Comparison of ENCODE assay signal across 8 cellular contexts in the genomic region with DNA sequence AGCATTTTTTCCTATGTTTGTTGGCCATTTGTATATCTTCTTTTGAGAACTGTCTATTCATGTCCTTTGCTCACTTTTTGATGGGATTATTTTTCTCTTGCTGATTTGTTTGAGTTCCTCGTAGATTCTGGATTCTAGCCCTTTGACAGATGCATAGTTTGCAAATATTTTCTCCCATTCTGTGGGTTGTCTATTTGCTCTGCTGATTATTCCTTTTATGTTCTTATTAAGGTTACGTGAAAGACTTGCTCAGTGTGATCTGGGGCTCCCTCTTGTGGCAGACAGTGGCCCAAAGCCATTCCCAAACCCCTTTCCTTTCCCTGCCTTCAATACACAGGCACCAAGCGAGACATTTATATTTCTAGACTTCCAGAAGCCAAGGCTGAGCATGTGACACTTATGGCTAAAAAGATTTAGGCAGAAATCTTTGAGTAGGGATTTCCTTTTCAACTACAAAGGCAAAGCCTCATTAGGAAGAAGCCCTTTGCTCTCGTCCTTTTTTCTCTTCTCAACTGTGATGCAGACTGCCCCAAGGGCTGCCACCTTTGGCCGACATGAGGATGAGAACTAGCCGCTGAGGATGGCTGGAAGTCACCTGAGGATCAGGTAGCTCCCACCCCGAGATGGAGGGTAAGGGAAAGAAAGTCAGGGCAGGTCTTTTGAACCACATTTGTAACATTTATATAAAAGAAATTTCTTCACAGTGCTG. TPM values are rescaled to one million over a fixed set of nuclear protein-coding genes. Genes with fewer than 3 reads are reported as not detected.
DNase-seq lines count a peak whose midpoint lies in the region; ATAC-seq and TF ChIP-seq lines count a peak whose summit lies in the region.

No MANE protein-coding gene starts in this region.

- no peaks in the 10 kb centered on the region for H4K20me1 ChIP-seq in MM.1S (ENCODE audit: insufficient read depth, low read length)

- ATAC-seq in left colon (peak; percentile 77), GM18909 (IDR thresholded peaks at IDR 0.05; ENCODE audit: poor library complexity, unreplicated experiment) (no peak)

- H2AFZ ChIP-seq in MM.1S (ENCODE audit: low read length): no peak overlapping the region

- no peaks in the 10 kb centered on the region for H3K27me3 ChIP-seq in MM.1S (replicated peaks; ENCODE audit: insufficient read depth, low read length)

- H3K4me2 ChIP-seq in MM.1S (ENCODE audit: low read depth, low read length): no peak overlapping the region

- no peak overlapping the region for H3K9ac ChIP-seq in MM.1S (ENCODE audit: low read length)

- intact Hi-C loops in left colon (cut with DNase I, micrococcal nuclease): loop anchor here in 1 of 2 donors (10.0 kb wide), 1 partner anchor 606 kb away; no protein-coding TSS in a partner anchor

- H3K4me1 ChIP-seq in MM.1S (ENCODE audit: low read length): no peaks in the 10 kb centered on the region

- peak; percentile 79 for TF ChIP-seq CTCF in MM.1S (IDR thresholded peaks at IDR 0.05; ENCODE audit: low read length)
- peak; percentile 95 for TF ChIP-seq CTCF in VCaP (conservative IDR thresholded peaks at IDR 0.05)

- no peaks in the 10 kb centered on the region for H3F3A ChIP-seq in MM.1S (ENCODE audit: insufficient read depth, low read length)

- no peak overlapping the region for H3K4me3 ChIP-seq in MM.1S (ENCODE audit: low read length)

- DNase-seq in NCI-H1092 treated with DMSO at 0.1 percent for 48 hours (lab: John Stamatoyannopoulos, UW) (peak; percentile 17), NCI-H1092 (lab: John Stamatoyannopoulos, UW) (no peak), MM.1S (peak; percentile 26), cerebellar cortex (ENCODE audit: low spot score) (peak; percentile 76), left colon (peak; percentile 45 to 78)
- DNase-seq in stimulated activated CD4-positive, alpha-beta T cell treated with anti-CD3 and anti-CD28 coated beads, Interleukin-4, amount 100 ng/mL, for 24 hours: peak; percentile 73

- H3K9me2 ChIP-seq in MM.1S (replicated peaks; ENCODE audit: insufficient read depth, low read length): no peaks in the 10 kb centered on the region

- H3K27ac ChIP-seq in MM.1S (ENCODE audit: low read length) (no peak overlapping the region), VCaP (no peak overlapping the region)

- no peaks in the 10 kb centered on the region for H3K36me3 ChIP-seq in MM.1S (replicated peaks; ENCODE audit: insufficient read depth, low read length)

- no peaks in the 10 kb centered on the region for H3K9me3 ChIP-seq in MM.1S (replicated peaks; ENCODE audit: insufficient read depth, low read length)

- H3K79me2 ChIP-seq in MM.1S (ENCODE audit: low read length): no peaks in the 10 kb centered on the region

RNA-seq across cellular contexts. Expression of a gene that starts 23.6 kb away (rescaled TPM):
- 1 to 10 TPM; 1.1 to 3.7 TPM for total RNA-seq in left colon
